Comparison of ENCODE assay signal across 1 cellular context in the genomic region with DNA sequence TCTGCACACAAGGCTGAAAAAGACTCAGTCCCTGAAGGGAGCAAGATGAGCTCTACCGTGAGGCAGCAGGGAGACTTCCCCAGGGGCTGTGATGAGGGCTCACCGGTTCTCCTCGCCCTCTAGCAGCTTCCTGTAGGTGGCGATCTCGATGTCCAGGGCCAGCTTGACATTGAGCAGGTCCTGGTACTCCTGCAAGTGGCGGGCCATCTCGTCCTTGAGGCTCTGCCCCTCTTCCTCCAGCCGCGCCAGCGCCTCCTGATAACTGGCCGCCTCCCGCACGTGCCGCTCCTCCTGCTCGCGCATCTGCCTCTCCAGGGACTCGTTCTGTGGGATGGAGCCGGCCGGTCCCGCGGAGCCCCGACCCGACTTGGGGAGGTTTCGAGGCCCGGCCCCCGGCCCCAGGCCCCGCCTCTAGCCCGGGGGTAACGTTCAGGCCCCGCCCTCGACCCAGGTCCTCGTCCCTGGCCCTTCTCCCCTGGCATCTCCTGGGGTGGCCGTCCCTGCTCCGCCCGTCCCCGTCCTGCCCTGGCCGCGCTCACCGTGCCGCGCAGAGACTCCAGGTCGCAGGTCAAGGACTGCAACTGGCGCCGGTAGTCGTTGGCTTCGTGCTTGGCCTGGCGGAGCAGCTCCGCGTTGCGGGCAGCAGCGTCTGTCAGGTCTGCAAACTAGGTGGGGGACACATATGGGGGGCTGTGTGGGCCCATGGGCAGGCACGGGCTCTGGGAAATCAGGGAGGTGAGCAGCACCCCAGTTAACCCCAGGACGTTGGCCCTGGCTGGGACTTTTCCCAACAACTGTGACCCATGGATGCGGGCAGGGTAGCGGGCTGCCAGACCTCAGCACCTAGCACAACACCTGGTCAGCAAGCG.
TF ChIP-seq lines count a peak whose summit lies in the region.

No MANE protein-coding gene starts in this region.

TF ChIP-seq in SK-N-SH, 30 proteins besides CTCF, POLR2A, EP300 and RAD21 (continued from another document):
- TF ChIP-seq, protein P1, sequence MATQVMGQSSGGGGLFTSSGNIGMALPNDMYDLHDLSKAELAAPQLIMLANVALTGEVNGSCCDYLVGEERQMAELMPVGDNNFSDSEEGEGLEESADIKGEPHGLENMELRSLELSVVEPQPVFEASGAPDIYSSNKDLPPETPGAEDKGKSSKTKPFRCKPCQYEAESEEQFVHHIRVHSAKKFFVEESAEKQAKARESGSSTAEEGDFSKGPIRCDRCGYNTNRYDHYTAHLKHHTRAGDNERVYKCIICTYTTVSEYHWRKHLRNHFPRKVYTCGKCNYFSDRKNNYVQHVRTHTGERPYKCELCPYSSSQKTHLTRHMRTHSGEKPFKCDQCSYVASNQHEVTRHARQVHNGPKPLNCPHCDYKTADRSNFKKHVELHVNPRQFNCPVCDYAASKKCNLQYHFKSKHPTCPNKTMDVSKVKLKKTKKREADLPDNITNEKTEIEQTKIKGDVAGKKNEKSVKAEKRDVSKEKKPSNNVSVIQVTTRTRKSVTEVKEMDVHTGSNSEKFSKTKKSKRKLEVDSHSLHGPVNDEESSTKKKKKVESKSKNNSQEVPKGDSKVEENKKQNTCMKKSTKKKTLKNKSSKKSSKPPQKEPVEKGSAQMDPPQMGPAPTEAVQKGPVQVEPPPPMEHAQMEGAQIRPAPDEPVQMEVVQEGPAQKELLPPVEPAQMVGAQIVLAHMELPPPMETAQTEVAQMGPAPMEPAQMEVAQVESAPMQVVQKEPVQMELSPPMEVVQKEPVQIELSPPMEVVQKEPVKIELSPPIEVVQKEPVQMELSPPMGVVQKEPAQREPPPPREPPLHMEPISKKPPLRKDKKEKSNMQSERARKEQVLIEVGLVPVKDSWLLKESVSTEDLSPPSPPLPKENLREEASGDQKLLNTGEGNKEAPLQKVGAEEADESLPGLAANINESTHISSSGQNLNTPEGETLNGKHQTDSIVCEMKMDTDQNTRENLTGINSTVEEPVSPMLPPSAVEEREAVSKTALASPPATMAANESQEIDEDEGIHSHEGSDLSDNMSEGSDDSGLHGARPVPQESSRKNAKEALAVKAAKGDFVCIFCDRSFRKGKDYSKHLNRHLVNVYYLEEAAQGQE (IDR thresholded peaks at IDR 0.05; ENCODE audit: low read depth, low read length): no peak
- TF ChIP-seq RCOR1 (IDR thresholded peaks at IDR 0.05; ENCODE audit: low read length): no peak
